In genomic region chr17:83203073-83203471, GRCh38 we compare ENCODE assay signal across 1 cellular context.
TF ChIP-seq lines count a peak whose summit lies in the region.

No MANE protein-coding gene starts in this region.

TF ChIP-seq in GM23338, 12 proteins besides CTCF, POLR2A, EP300 and RAD21 (continued from another document):
- no peak for TF ChIP-seq ZNF462 (CRISPR knock-in tag; IDR thresholded peaks at IDR 0.05)
- no peak for TF ChIP-seq CREB1 (CRISPR knock-in tag; IDR thresholded peaks at IDR 0.05; ENCODE audit: low read depth)
- no peak for TF ChIP-seq STAT1 (IDR thresholded peaks at IDR 0.05; ENCODE audit: unreplicated experiment)
